Comparison of ENCODE assay signal across 13 cellular contexts in genomic region chr1:30315185-30315960, GRCh38.
DNase-seq lines count a peak whose midpoint lies in the region; TF ChIP-seq lines count a peak whose summit lies in the region.
"Had no signal": no experiment of that assay in that cellular context is flagged by ENCODE, and none has a peak within 500 bp of the region (broad histone marks: within the 10 kb centered on the region; RNA-seq: fewer than 3 reads in every experiment).

No MANE protein-coding gene starts in this region.

- CTCF ChIA-PET in HEK293T (lab: Yijun Ruan, JAX), result no interaction called here
- CTCF ChIA-PET in Caco-2 (lab: Charles Lee), result no interaction called here

- intact Hi-C loops in Caco-2 (cut with micrococcal nuclease; ENCODE audit: unreplicated experiment), result no loop called here
- intact Hi-C loops in activated T-helper 2 cell treated with anti-CD3 and anti-CD28 coated beads, Interferon-gamma antibody, Interleukin-2, Interleukin-4, amounts not matched to agents 10 μg/mL and 5 μg/mL and 100 μg/mL, durations not matched to agents 14 hours and 24 hours and 36 hours (cut with micrococcal nuclease), result no loop called here

- H3K4ac ChIP-seq in mesenchymal stem cell (ENCODE audit: low read depth in 1 of 2, low read length in 2 of 2), result no peak overlapping the region

- no peak overlapping the region for H4K91ac ChIP-seq in mesenchymal stem cell (ENCODE audit: low read length)

- 37% methylated on average over 2 of the region's 4 CpGs for WGBS in mesenchymal stem cell

- no peak overlapping the region for H2BK120ac ChIP-seq in mesenchymal stem cell (ENCODE audit: low read depth, low read length)

- H3K18ac ChIP-seq in mesenchymal stem cell (ENCODE audit: low read depth in 1 of 2, low read length in 2 of 2), result no peak overlapping the region

- H3K4me3 Mint-ChIP-seq in Caco-2 (ENCODE audit: unreplicated experiment), result no peak overlapping the region
- no peak overlapping the region for H3K4me3 Mint-ChIP-seq in activated T-helper 2 cell treated with anti-CD3 and anti-CD28 coated beads, Interferon-gamma antibody, Interleukin-2, Interleukin-4, amounts not matched to agents 10 μg/mL and 5 μg/mL and 100 μg/mL, durations not matched to agents 14 hours and 24 hours and 36 hours (ENCODE audit: low read depth)
- H3K4me3 Mint-ChIP-seq: activated CD4-positive, alpha-beta T cell treated with anti-CD3 and anti-CD28 coated beads, Interleukin-2, amount 10 ng/mL, durations not matched to agents 24 days and 14 days; HFFc6 had no signal

- H3K14ac ChIP-seq in mesenchymal stem cell (ENCODE audit: low read length in 2 of 2), result no peak overlapping the region

- peak; percentile 5 for DNase-seq in DMS53 (lab: John Stamatoyannopoulos, UW)
- no peak for DNase-seq in DMS53 treated with DMSO at 0.1 percent for 48 hours (lab: John Stamatoyannopoulos, UW; ENCODE audit: unreplicated experiment)
- DNase-seq in HEK293T (ENCODE audit: extremely low spot score), result peak; percentile 46
- DNase-seq in brain microvascular endothelial cell, result peak; percentile 9
- no peak for DNase-seq in mesenchymal stem cell
- no peak for DNase-seq in Caco-2
- no peak for DNase-seq in activated T-helper 2 cell treated with anti-CD3 and anti-CD28 coated beads, Interferon-gamma antibody, Interleukin-2, Interleukin-4, amounts not matched to agents 10 μg/mL and 5 μg/mL and 100 μg/mL, durations not matched to agents 14 hours and 24 hours and 36 hours (ENCODE audit: low spot score)
- no peak for DNase-seq in cerebellar cortex (ENCODE audit: low spot score)
- DNase-seq: activated CD4-positive, alpha-beta T cell treated with anti-CD3 and anti-CD28 coated beads, Interleukin-2, amount 10 ng/mL, durations not matched to agents 24 days and 14 days; effector CD8-positive, alpha-beta T cell; foreskin keratinocyte; HFFc6 had no signal

- in situ Hi-C loops in brain microvascular endothelial cell (cut with HindIII; ENCODE audit: low pct_ligation_motif_present, low sequenced_read_pairs), result no loop called here

- H3K23ac ChIP-seq in mesenchymal stem cell (ENCODE audit: low read length in 2 of 2), result no peak overlapping the region

- no peaks in the 10 kb centered on the region for H3K79me1 ChIP-seq in mesenchymal stem cell (replicated peaks; ENCODE audit: low read length, poor library complexity, severe bottlenecking)

- no peak for TF ChIP-seq CTCF in brain microvascular endothelial cell (IDR thresholded peaks at IDR 0.05; ENCODE audit: low read depth, low read length, missing control alignments)
- no peak for TF ChIP-seq CTCF in Caco-2 (IDR thresholded peaks at IDR 0.05; ENCODE audit: insufficient read depth in 1 of 2, low read depth in 1 of 2, low read length in 1 of 2, severe bottlenecking in 1 of 2, unreplicated experiment in 1 of 2)

- H3K27ac ChIP-seq in brain microvascular endothelial cell, result no peak overlapping the region
- no peak overlapping the region for H3K27ac ChIP-seq in mesenchymal stem cell (ENCODE audit: low read length, poor library complexity, severe bottlenecking)
- H3K27ac ChIP-seq: ascending aorta, foreskin keratinocyte had no signal

- H2BK12ac ChIP-seq in mesenchymal stem cell (ENCODE audit: low read length in 2 of 2), result no peak overlapping the region

- H3K36me3 ChIP-seq in brain microvascular endothelial cell (replicated peaks) (no peaks in the 10 kb centered on the region), mesenchymal stem cell (ENCODE audit: control insufficient read depth in 1 of 2, insufficient read depth in 2 of 2, low read depth in 1 of 2, low read length in 2 of 2) (no peaks in the 10 kb centered on the region), Caco-2 (ENCODE audit: control insufficient read depth, insufficient read depth, low read length) (no peaks in the 10 kb centered on the region)
- H3K36me3 ChIP-seq: ascending aorta had no signal

- H3K9me3 ChIP-seq in mesenchymal stem cell (ENCODE audit: control insufficient read depth, low read length), result peaks cover 3% of the 10 kb centered on the region
- H3K9me3 ChIP-seq in Caco-2, result no peaks in the 10 kb centered on the region
- H3K9me3 ChIP-seq: ascending aorta had no signal

- no peak overlapping the region for H2AFZ ChIP-seq in mesenchymal stem cell (ENCODE audit: low read depth, low read length)

- H3K4me1 ChIP-seq in mesenchymal stem cell (ENCODE audit: control insufficient read depth, insufficient read depth, low read depth, low read length) (no peaks in the 10 kb centered on the region), Caco-2 (no peaks in the 10 kb centered on the region)
- H3K4me1 ChIP-seq: ascending aorta, foreskin keratinocyte had no signal

- H2AK5ac ChIP-seq in mesenchymal stem cell (ENCODE audit: low read length, severe bottlenecking), result no peak overlapping the region

- H4K8ac ChIP-seq in mesenchymal stem cell (ENCODE audit: low read length), result peak overlapping the region; percentile 32

- BruUV-seq in Caco-2 (replicated peaks; lab: Mats Ljungman, UMichigan), result no TSS peak

- H2BK5ac ChIP-seq in mesenchymal stem cell (ENCODE audit: low read depth, low read length, poor library complexity, severe bottlenecking), result no peak overlapping the region

- no peaks in the 10 kb centered on the region for H3K9me3 Mint-ChIP-seq in Caco-2 (ENCODE audit: unreplicated experiment)
- no peaks in the 10 kb centered on the region for H3K9me3 Mint-ChIP-seq in activated T-helper 2 cell treated with anti-CD3 and anti-CD28 coated beads, Interferon-gamma antibody, Interleukin-2, Interleukin-4, amounts not matched to agents 10 μg/mL and 5 μg/mL and 100 μg/mL, durations not matched to agents 14 hours and 24 hours and 36 hours
- H3K9me3 Mint-ChIP-seq: activated CD4-positive, alpha-beta T cell treated with anti-CD3 and anti-CD28 coated beads, Interleukin-2, amount 10 ng/mL, durations not matched to agents 24 days and 14 days had no signal

- no peaks in the 10 kb centered on the region for H3K36me3 Mint-ChIP-seq in Caco-2 (ENCODE audit: insufficient read depth, unreplicated experiment)
- no peaks in the 10 kb centered on the region for H3K36me3 Mint-ChIP-seq in activated T-helper 2 cell treated with anti-CD3 and anti-CD28 coated beads, Interferon-gamma antibody, Interleukin-2, Interleukin-4, amounts not matched to agents 10 μg/mL and 5 μg/mL and 100 μg/mL, durations not matched to agents 14 hours and 24 hours and 36 hours (ENCODE audit: low read depth)

- POLR2A ChIA-PET in HEK293T (lab: Yijun Ruan, JAX) (no interaction called here), Caco-2 (lab: Charles Lee) (no interaction called here)

- H3K27me3 ChIP-seq in brain microvascular endothelial cell (replicated peaks), result no peaks in the 10 kb centered on the region
- H3K27me3 ChIP-seq in mesenchymal stem cell (ENCODE audit: control insufficient read depth in 1 of 2, insufficient read depth in 1 of 2, low read length in 2 of 2), result peaks cover 4 to 82% of the 10 kb centered on the region in 2 experiments
- no peaks in the 10 kb centered on the region for H3K27me3 ChIP-seq in Caco-2 (replicated peaks; ENCODE audit: control insufficient read depth, insufficient read depth, low read length)
- H3K27me3 ChIP-seq: ascending aorta had no signal

- H3K9ac ChIP-seq in mesenchymal stem cell (ENCODE audit: low read length), result no peak overlapping the region

- H3K4me2 ChIP-seq in mesenchymal stem cell (ENCODE audit: low read length, poor library complexity, severe bottlenecking), result no peak overlapping the region

- H3K4me3 ChIP-seq in brain microvascular endothelial cell (ENCODE audit: low read depth, low read length), result no peak overlapping the region
- H3K4me3 ChIP-seq in mesenchymal stem cell (ENCODE audit: insufficient read depth in 1 of 2, low read depth in 1 of 2, low read length in 2 of 2), result no peak overlapping the region
- H3K4me3 ChIP-seq in Caco-2 (ENCODE audit: low read depth, low read length), result no peak overlapping the region
- H3K4me3 ChIP-seq: ascending aorta had no signal

- peaks cover 12% of the 10 kb centered on the region for H3K27me3 Mint-ChIP-seq in Caco-2 (ENCODE audit: insufficient read depth, unreplicated experiment)
- H3K27me3 Mint-ChIP-seq in activated T-helper 2 cell treated with anti-CD3 and anti-CD28 coated beads, Interferon-gamma antibody, Interleukin-2, Interleukin-4, amounts not matched to agents 10 μg/mL and 5 μg/mL and 100 μg/mL, durations not matched to agents 14 hours and 24 hours and 36 hours (ENCODE audit: low read depth), result peaks cover 2% of the 10 kb centered on the region

- H2BK15ac ChIP-seq in mesenchymal stem cell (ENCODE audit: low read depth, poor library complexity, severe bottlenecking), result no peak overlapping the region

- H3K4me1 Mint-ChIP-seq in Caco-2 (ENCODE audit: low read depth, unreplicated experiment), result no peaks in the 10 kb centered on the region
- H3K4me1 Mint-ChIP-seq in activated T-helper 2 cell treated with anti-CD3 and anti-CD28 coated beads, Interferon-gamma antibody, Interleukin-2, Interleukin-4, amounts not matched to agents 10 μg/mL and 5 μg/mL and 100 μg/mL, durations not matched to agents 14 hours and 24 hours and 36 hours (ENCODE audit: low read depth), result no peaks in the 10 kb centered on the region
- H3K4me1 Mint-ChIP-seq: activated CD4-positive, alpha-beta T cell treated with anti-CD3 and anti-CD28 coated beads, Interleukin-2, amount 10 ng/mL, durations not matched to agents 24 days and 14 days had no signal

- H3K27ac Mint-ChIP-seq in Caco-2 (ENCODE audit: unreplicated experiment), result no peak overlapping the region
- no peak overlapping the region for H3K27ac Mint-ChIP-seq in activated T-helper 2 cell treated with anti-CD3 and anti-CD28 coated beads, Interferon-gamma antibody, Interleukin-2, Interleukin-4, amounts not matched to agents 10 μg/mL and 5 μg/mL and 100 μg/mL, durations not matched to agents 14 hours and 24 hours and 36 hours
- H3K27ac Mint-ChIP-seq: activated CD4-positive, alpha-beta T cell treated with anti-CD3 and anti-CD28 coated beads, Interleukin-2, amount 10 ng/mL, durations not matched to agents 24 days and 14 days; HFFc6 had no signal

TF ChIP-seq in HEK293T, 16 proteins besides CTCF, POLR2A, EP300 and RAD21:
- TF ChIP-seq FOXM1 (IDR thresholded peaks at IDR 0.05; ENCODE audit: borderline replicate concordance) (no peak), SP1 (IDR thresholded peaks at IDR 0.05) (no peak), NFRKB (IDR thresholded peaks at IDR 0.05) (no peak), ELF4 (IDR thresholded peaks at IDR 0.05) (no peak)

Comparison
In these comparisons a context has a peak if more than half of its experiments do, and no peak if none do; other contexts are left out.
1. DNase-seq: peak in DMS53 (single experiment), HEK293T (single experiment) and brain microvascular endothelial cell (single experiment); none in DMS53 treated with DMSO at 0.1 percent for 48 hours (single experiment), mesenchymal stem cell (single experiment), Caco-2 (0 of 2), activated T-helper 2 cell treated with anti-CD3 and anti-CD28 coated beads, Interferon-gamma antibody, Interleukin-2, Interleukin-4, amounts not matched to agents 10 μg/mL and 5 μg/mL and 100 μg/mL, durations not matched to agents 14 hours and 24 hours and 36 hours (single experiment) and cerebellar cortex (single experiment).